In genomic region chr1:18731591-18732235, GRCh38 we compare ENCODE assay signal across 14 cellular contexts.
A peak's percentile ranks its signal among the peaks of the same experiment; 100 is the strongest.
DNase-seq lines count a peak whose midpoint lies in the region; ATAC-seq and TF ChIP-seq lines count a peak whose summit lies in the region.
"Had no signal": no experiment of that assay in that cellular context is flagged by ENCODE, and none has a peak within 500 bp of the region (broad histone marks: within the 10 kb centered on the region; RNA-seq: fewer than 3 reads in every experiment).

No MANE protein-coding gene starts in this region.

- no peak for TF ChIP-seq CTCF in endodermal cell (conservative IDR thresholded peaks at IDR 0.05)

- no peak for ATAC-seq in left cardiac atrium

- peaks cover 24% of the 10 kb centered on the region for H3K4me1 ChIP-seq in endodermal cell (ENCODE audit: control insufficient read depth, insufficient read depth, low read length)
- H3K4me1 ChIP-seq: Caco-2 had no signal

- H3K9ac ChIP-seq in endodermal cell (ENCODE audit: extremely low read depth, low read length, poor library complexity, severe bottlenecking) = no peak overlapping the region

- H3K27me3 Mint-ChIP-seq in endodermal cell (ENCODE audit: insufficient read depth) = peaks cover 39% of the 10 kb centered on the region

- peak; percentile 98 for DNase-seq in NCI-H82 (lab: John Stamatoyannopoulos, UW)
- DNase-seq in endodermal cell = peak; percentile 60
- peak; percentile 40 for DNase-seq in posterior vena cava (ENCODE audit: low spot score)
- no peak for DNase-seq in left cardiac atrium
- DNase-seq in AG08395 (ENCODE audit: low spot score) = no peak
- no peak for DNase-seq in GF-D8 (lab: John Stamatoyannopoulos, UW)
- DNase-seq in KBM-7 = no peak
- DNase-seq: ACHN; AML-193; Caco-2; CD4-positive, alpha-beta T cell had no signal

- H3K27ac ChIP-seq in endodermal cell (ENCODE audit: low read depth, low read length) = no peak overlapping the region
- H3K27ac ChIP-seq: C4-2B, HL-60 had no signal

- no peaks in the 10 kb centered on the region for H3K36me3 ChIP-seq in endodermal cell (ENCODE audit: control insufficient read depth, insufficient read depth, low read length)

- H3K27ac Mint-ChIP-seq in endodermal cell = no peak overlapping the region
- H3K27ac Mint-ChIP-seq: CD4-positive, alpha-beta T cell; GM23338 had no signal

- H3K4me3 ChIP-seq in endodermal cell (ENCODE audit: low read length) = no peak overlapping the region
- H3K4me3 ChIP-seq: GM23338 had no signal

- H3K4me1 Mint-ChIP-seq in endodermal cell = peaks cover 41% of the 10 kb centered on the region

- H3K9me3 Mint-ChIP-seq in endodermal cell = no peaks in the 10 kb centered on the region
- H3K9me3 Mint-ChIP-seq: CD4-positive, alpha-beta T cell; GM23338 had no signal

- no peak overlapping the region for H3K4me3 Mint-ChIP-seq in endodermal cell
- H3K4me3 Mint-ChIP-seq: CD4-positive, alpha-beta T cell; GM23338 had no signal

- no peaks in the 10 kb centered on the region for H3K27me3 ChIP-seq in endodermal cell (ENCODE audit: control insufficient read depth, insufficient read depth, low read length, poor library complexity, severe bottlenecking)

- 79 to 84% methylated on average over 4 to 10 of the region's 10 CpGs for WGBS in endodermal cell (ENCODE audit: insufficient coverage in 1 of 2, insufficient read length in 1 of 2), 2 experiments

- H3K9me3 ChIP-seq in endodermal cell (ENCODE audit: control insufficient read depth, low read length) = no peaks in the 10 kb centered on the region
- H3K9me3 ChIP-seq: Caco-2 had no signal

- in situ Hi-C loops in KBM-7 (cut with MboI; ENCODE audit: low pct_unique_long_range_greater_than_20kb, low sequenced_read_pairs) = no loop called here

- intact Hi-C loops in posterior vena cava (cut with DNase I) = no loop called here
- intact Hi-C loops in left cardiac atrium (cut with DNase I) = no loop called here

- H3K36me3 Mint-ChIP-seq in endodermal cell (ENCODE audit: low read depth) = no peaks in the 10 kb centered on the region

Comparison
In these comparisons a context has a peak if more than half of its experiments do, and no peak if none do; other contexts are left out.
1. DNase-seq: peak in NCI-H82 (single experiment), endodermal cell (single experiment) and posterior vena cava (single experiment); none in left cardiac atrium (single experiment), AG08395 (single experiment), GF-D8 (single experiment) and KBM-7 (single experiment).